Comparison of ENCODE assay signal across 12 cellular contexts in the genomic region with DNA sequence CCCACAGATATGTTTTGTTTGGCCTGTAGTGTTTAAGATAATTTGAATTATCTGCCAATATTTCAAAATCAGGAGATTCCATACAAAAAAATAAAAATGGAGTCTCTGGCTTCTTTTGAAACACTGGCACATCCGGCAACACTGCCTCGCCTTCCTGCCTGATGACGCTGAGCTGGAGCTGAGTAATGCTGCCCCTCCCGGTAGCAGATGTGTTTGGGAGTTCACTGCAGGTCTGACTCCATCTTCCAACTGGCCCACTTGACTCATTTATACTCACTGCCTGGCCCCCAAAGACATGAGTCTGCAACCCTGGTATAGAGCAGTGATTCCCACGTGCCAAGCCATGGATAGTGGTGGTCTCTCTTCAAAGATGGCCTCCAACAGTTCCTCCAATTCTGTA. TPM values are rescaled to one million over a fixed set of nuclear protein-coding genes. Genes with fewer than 3 reads are reported as not detected.
DNase-seq lines count a peak whose midpoint lies in the region; ATAC-seq, FAIRE-seq and TF ChIP-seq lines count a peak whose summit lies in the region.
"Had no signal": no experiment of that assay in that cellular context is flagged by ENCODE, and none has a peak within 500 bp of the region (broad histone marks: within the 10 kb centered on the region; RNA-seq: fewer than 3 reads in every experiment).

No MANE protein-coding gene starts in this region.

- no peak overlapping the region for H3K4me3 ChIP-seq in Jurkat, Clone E6-1 (ENCODE audit: low read length)
- no peak overlapping the region for H3K4me3 ChIP-seq in bronchial epithelial cell (ENCODE audit: low read depth, low read length)
- H3K4me3 ChIP-seq in mesenchymal stem cell (ENCODE audit: insufficient read depth in 1 of 2, low read depth in 1 of 2, low read length in 2 of 2): peak overlapping the region in 1 of 2 experiments; percentile 1

- H3K4me2 ChIP-seq in mesenchymal stem cell (ENCODE audit: low read length, poor library complexity, severe bottlenecking): no peak overlapping the region

- H3K79me1 ChIP-seq in mesenchymal stem cell (replicated peaks; ENCODE audit: low read length, poor library complexity, severe bottlenecking): peaks cover 6% of the 10 kb centered on the region

- peak overlapping the region; percentile 80 for H3K9ac ChIP-seq in mesenchymal stem cell (ENCODE audit: low read length)

- no peak overlapping the region for H2AK5ac ChIP-seq in mesenchymal stem cell (ENCODE audit: low read length, severe bottlenecking)

- H2BK120ac ChIP-seq in mesenchymal stem cell (ENCODE audit: low read depth, low read length): no peak overlapping the region

- no peak for FAIRE-seq in bronchial epithelial cell (lab: Jason Lieb, UNC)

- peaks cover 3% of the 10 kb centered on the region for H3K4me1 ChIP-seq in mesenchymal stem cell (ENCODE audit: control insufficient read depth, insufficient read depth, low read depth, low read length)

- no peaks in the 10 kb centered on the region for H3K27me3 ChIP-seq in bronchial epithelial cell (ENCODE audit: control insufficient read depth, insufficient read depth, low read length)
- no peaks in the 10 kb centered on the region for H3K27me3 ChIP-seq in mesenchymal stem cell (ENCODE audit: control insufficient read depth in 1 of 2, insufficient read depth in 1 of 2, low read length in 2 of 2)

- H3K18ac ChIP-seq in mesenchymal stem cell (ENCODE audit: low read depth in 1 of 2, low read length in 2 of 2): peak overlapping the region in 1 of 2 experiments; percentile 57

- no peak overlapping the region for H3K4ac ChIP-seq in mesenchymal stem cell (ENCODE audit: low read depth in 1 of 2, low read length in 2 of 2)

- H4K8ac ChIP-seq in mesenchymal stem cell (ENCODE audit: low read length): peak overlapping the region; percentile 10

- TF ChIP-seq CTCF in AG09319 (IDR thresholded peaks at IDR 0.05; ENCODE audit: low read depth, low read length) (peak; percentile 3), bronchial epithelial cell (IDR thresholded peaks at IDR 0.05; ENCODE audit: insufficient read depth, low read length, severe bottlenecking) (no peak)

- H2BK12ac ChIP-seq in mesenchymal stem cell (ENCODE audit: low read length in 2 of 2): no peak overlapping the region

- WGBS in mesenchymal stem cell: 46% methylated on average over 5 of the region's 5 CpGs

- DNase-seq in AG09319 (ENCODE audit: extremely low read depth, low read depth): peak; percentile 76
- DNase-seq in Jurkat, Clone E6-1 (ENCODE audit: low read depth, low spot score): peak; percentile 27
- DNase-seq in bronchial epithelial cell (ENCODE audit: low read depth): peak; percentile 91
- DNase-seq in mesenchymal stem cell: peak; percentile 64
- no peak for DNase-seq in middle frontal gyrus (ENCODE audit: extremely low spot score, low spot score)
- no peak for DNase-seq in T-helper 1 cell
- DNase-seq: activated T-cell treated with anti-CD3 and anti-CD28 coated beads, Interleukin-2, amount 50 U/mL, for 72 hours; effector memory CD4-positive, alpha-beta T cell; NCI-H345; T-helper 17 cell had no signal

- no peak for ATAC-seq in GM18907 (IDR thresholded peaks at IDR 0.05; ENCODE audit: unreplicated experiment)
- ATAC-seq in HG03139 (IDR thresholded peaks at IDR 0.05; ENCODE audit: unreplicated experiment): no peak
- ATAC-seq: activated T-cell treated with anti-CD3 and anti-CD28 coated beads, Interleukin-2, amount 50 U/mL, for 72 hours had no signal

- H3K9me3 ChIP-seq in mesenchymal stem cell (ENCODE audit: control insufficient read depth, low read length): no peaks in the 10 kb centered on the region

- H3K14ac ChIP-seq in mesenchymal stem cell (ENCODE audit: low read length in 2 of 2): no peak overlapping the region

- no peak overlapping the region for H2BK5ac ChIP-seq in mesenchymal stem cell (ENCODE audit: low read depth, low read length, poor library complexity, severe bottlenecking)

- H4K91ac ChIP-seq in mesenchymal stem cell (ENCODE audit: low read length): no peak overlapping the region

- no peak overlapping the region for H3K23ac ChIP-seq in mesenchymal stem cell (ENCODE audit: low read length in 2 of 2)

- no peak overlapping the region for H2BK15ac ChIP-seq in mesenchymal stem cell (ENCODE audit: low read depth, poor library complexity, severe bottlenecking)

- H3K27ac ChIP-seq in mesenchymal stem cell (ENCODE audit: low read length, poor library complexity, severe bottlenecking): no peak overlapping the region

- H2AFZ ChIP-seq in mesenchymal stem cell (ENCODE audit: low read depth, low read length): peak overlapping the region; percentile 88

- no peaks in the 10 kb centered on the region for H3K36me3 ChIP-seq in bronchial epithelial cell (ENCODE audit: control insufficient read depth, insufficient read depth, low read length)
- H3K36me3 ChIP-seq in mesenchymal stem cell (ENCODE audit: control insufficient read depth in 1 of 2, insufficient read depth in 2 of 2, low read depth in 1 of 2, low read length in 2 of 2): no peaks in the 10 kb centered on the region

RNA-seq across cellular contexts. Expression of gene CIT, which starts 7.4 kb away (rescaled TPM):
- polyA plus RNA-seq in Jurkat, Clone E6-1 (2012; ENCODE audit: insufficient read depth, insufficient read length): 28.2 TPM
- 0.79 and 0.90 TPM in 2 replicates for total RNA-seq in bronchial epithelial cell
- polyA plus RNA-seq in mesenchymal stem cell (2013, experiment 1 of 2): 2.6 TPM
- polyA plus RNA-seq in mesenchymal stem cell (2013, experiment 2 of 2): 2.3 TPM

Comparison
In these comparisons a context has a peak if more than half of its experiments do, and no peak if none do; other contexts are left out.
1. DNase-seq: peak in AG09319 (single experiment), Jurkat, Clone E6-1 (single experiment), bronchial epithelial cell (single experiment) and mesenchymal stem cell (single experiment); none in middle frontal gyrus (single experiment) and T-helper 1 cell (0 of 5).